13 cellular contexts compared by ENCODE assay signal in genomic region chr2:99643824-99644787, GRCh38.
DNase-seq lines count a peak whose midpoint lies in the region; ATAC-seq and TF ChIP-seq lines count a peak whose summit lies in the region.
"Had no signal": no experiment of that assay in that cellular context is flagged by ENCODE, and none has a peak within 500 bp of the region (broad histone marks: within the 10 kb centered on the region; RNA-seq: fewer than 3 reads in every experiment).

No MANE protein-coding gene starts in this region.

- H3K27ac Mint-ChIP-seq in activated CD4-positive, alpha-beta memory T cell treated with anti-CD3 and anti-CD28 coated beads, Interleukin-2, amount 10 ng/mL, durations not matched to agents 7 days and 5 days = no peak overlapping the region
- H3K27ac Mint-ChIP-seq: activated naive CD8-positive, alpha-beta T cell had no signal

- no peaks in the 10 kb centered on the region for H3K4me1 ChIP-seq in colonic mucosa

- no peaks in the 10 kb centered on the region for H3K36me3 Mint-ChIP-seq in activated CD4-positive, alpha-beta memory T cell treated with anti-CD3 and anti-CD28 coated beads, Interleukin-2, amount 10 ng/mL, durations not matched to agents 7 days and 5 days (ENCODE audit: low read depth)
- H3K36me3 Mint-ChIP-seq: activated naive CD8-positive, alpha-beta T cell had no signal

- no peaks in the 10 kb centered on the region for H3K4me1 Mint-ChIP-seq in activated CD4-positive, alpha-beta memory T cell treated with anti-CD3 and anti-CD28 coated beads, Interleukin-2, amount 10 ng/mL, durations not matched to agents 7 days and 5 days

- CTCF ChIA-PET in activated CD4-positive, alpha-beta memory T cell treated with anti-CD3 and anti-CD28 coated beads, Interleukin-2, amount 10 ng/mL, durations not matched to agents 7 days and 5 days (lab: Charles Lee) = no interaction called here

- H3K27me3 ChIP-seq in colonic mucosa = no peaks in the 10 kb centered on the region
- H3K27me3 ChIP-seq: tibial artery had no signal

- TF ChIP-seq CTCF in colonic mucosa (IDR thresholded peaks at IDR 0.05) = no peak

- POLR2A ChIA-PET in activated CD4-positive, alpha-beta memory T cell treated with anti-CD3 and anti-CD28 coated beads, Interleukin-2, amount 10 ng/mL, durations not matched to agents 7 days and 5 days (lab: Charles Lee) = no interaction called here

- H3K9me3 ChIP-seq in colonic mucosa = no peaks in the 10 kb centered on the region
- H3K9me3 ChIP-seq: tibial artery had no signal

- intact Hi-C loops in colonic mucosa (cut with DNase I) = no loop called here

- H3K27me3 Mint-ChIP-seq in activated CD4-positive, alpha-beta memory T cell treated with anti-CD3 and anti-CD28 coated beads, Interleukin-2, amount 10 ng/mL, durations not matched to agents 7 days and 5 days = peaks cover 1% of the 10 kb centered on the region
- H3K27me3 Mint-ChIP-seq: activated naive CD8-positive, alpha-beta T cell had no signal

- no peaks in the 10 kb centered on the region for H3K36me3 ChIP-seq in colonic mucosa
- H3K36me3 ChIP-seq: tibial artery had no signal

- DNase-seq in AG08396 (ENCODE audit: low spot score) (peak; percentile 58), NCI-H1694 (lab: John Stamatoyannopoulos, UW) (peak; percentile 83), amniotic epithelial cell (ENCODE audit: low read depth) (peak; percentile 63), iris pigment epithelial cell (ENCODE audit: low read depth) (peak; percentile 51), colonic mucosa (no peak), germinal center (ENCODE audit: low spot score) (no peak)
- DNase-seq in activated CD4-positive, alpha-beta memory T cell treated with anti-CD3 and anti-CD28 coated beads, Interleukin-2, amount 10 ng/mL, durations not matched to agents 7 days and 5 days = no peak
- DNase-seq: DND-41, NCI-H774 had no signal

- H3K4me3 ChIP-seq in colonic mucosa = no peak overlapping the region
- H3K4me3 ChIP-seq: tibial artery had no signal

- H3K27ac ChIP-seq in colonic mucosa = no peak overlapping the region
- H3K27ac ChIP-seq: HL-60, tibial artery had no signal

- H3K9me3 Mint-ChIP-seq in activated CD4-positive, alpha-beta memory T cell treated with anti-CD3 and anti-CD28 coated beads, Interleukin-2, amount 10 ng/mL, durations not matched to agents 7 days and 5 days = no peaks in the 10 kb centered on the region

- no peak overlapping the region for H3K4me3 Mint-ChIP-seq in activated CD4-positive, alpha-beta memory T cell treated with anti-CD3 and anti-CD28 coated beads, Interleukin-2, amount 10 ng/mL, durations not matched to agents 7 days and 5 days
- H3K4me3 Mint-ChIP-seq: activated naive CD8-positive, alpha-beta T cell had no signal

- ATAC-seq in GM18867 (IDR thresholded peaks at IDR 0.05; ENCODE audit: unreplicated experiment) = no peak

- H3K9ac ChIP-seq in colonic mucosa (ENCODE audit: low read depth in 2 of 2, low read length in 2 of 2) = no peak overlapping the region

Comparison
In these comparisons a context has a peak if more than half of its experiments do, and no peak if none do; other contexts are left out.
1. DNase-seq: peak in AG08396 (single experiment), NCI-H1694 (single experiment), amniotic epithelial cell (single experiment) and iris pigment epithelial cell (single experiment); none in colonic mucosa (single experiment), germinal center (single experiment) and activated CD4-positive, alpha-beta memory T cell treated with anti-CD3 and anti-CD28 coated beads, Interleukin-2, amount 10 ng/mL, durations not matched to agents 7 days and 5 days (single experiment).